Comparison of ENCODE assay signal across 16 cellular contexts in the genomic region with DNA sequence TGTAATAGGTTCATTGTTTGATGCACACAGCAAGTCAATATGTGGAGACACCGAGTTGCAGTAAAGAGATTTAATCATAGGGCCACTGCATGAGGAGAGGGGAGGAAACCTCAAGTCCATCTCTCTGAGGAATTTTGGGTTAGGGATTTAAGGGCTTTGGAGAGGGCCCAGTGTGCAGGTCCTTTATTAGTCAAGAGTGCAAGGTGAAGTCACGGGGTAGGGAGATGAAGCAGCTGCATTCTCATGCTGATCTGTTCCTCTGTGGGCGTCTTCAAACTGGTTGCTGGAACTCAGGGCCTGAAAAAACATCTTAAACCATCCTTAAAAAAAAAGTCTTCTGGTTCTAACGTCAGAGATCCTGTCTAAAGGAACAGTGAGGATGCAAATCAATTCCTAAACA.
DNase-seq lines count a peak whose midpoint lies in the region; ATAC-seq and TF ChIP-seq lines count a peak whose summit lies in the region.
"Had no signal": no experiment of that assay in that cellular context is flagged by ENCODE, and none has a peak within 500 bp of the region (broad histone marks: within the 10 kb centered on the region; RNA-seq: fewer than 3 reads in every experiment).

No MANE protein-coding gene starts in this region.

- H3K36me3 ChIP-seq in NT2/D1 (ENCODE audit: insufficient read depth, insufficient read length, low read length) (no peaks in the 10 kb centered on the region), esophagus muscularis mucosa (no peaks in the 10 kb centered on the region)
- H3K36me3 ChIP-seq: BLaER1, HAP-1 had no signal

- no peak for TF ChIP-seq POLR2A in esophagus muscularis mucosa (IDR thresholded peaks at IDR 0.05; ENCODE audit: low read depth)

- no peak overlapping the region for H3K27ac ChIP-seq in esophagus muscularis mucosa (replicated peaks in 1 of 4)
- H3K27ac ChIP-seq: BLaER1 had no signal

- TF ChIP-seq CTCF in esophagus muscularis mucosa (IDR thresholded peaks at IDR 0.05), result no peak

- no peak for TF ChIP-seq EP300 in esophagus muscularis mucosa (IDR thresholded peaks at IDR 0.05)

- DNase-seq in ELF-1 (ENCODE audit: low read depth, low spot score), result peak; percentile 31
- DNase-seq in NT2/D1 (ENCODE audit: low read depth, low spot score), result peak; percentile 77
- DNase-seq in esophagus muscularis mucosa (ENCODE audit: extremely low spot score), result peak; percentile 87
- peak; percentile 17 for DNase-seq in iPS-NIHi11 (ENCODE audit: low spot score)
- no peak for DNase-seq in DMS114 treated with DMSO at 0.1 percent for 48 hours (lab: John Stamatoyannopoulos, UW; ENCODE audit: unreplicated experiment)
- DNase-seq in NCI-H226, result no peak
- DNase-seq: 8988T; CD8-positive, alpha-beta T cell; DMS 273 treated with DMSO at 0.1 percent for 48 hours; GDM1; GOT3; KBM-7 had no signal

- no peak overlapping the region for H3K9ac ChIP-seq in NT2/D1 (ENCODE audit: insufficient read length, low read depth)
- H3K9ac ChIP-seq: BLaER1 had no signal

- WGBS in esophagus muscularis mucosa, result 65% methylated on average over 4 of the region's 4 CpGs

- intact Hi-C loops in esophagus muscularis mucosa (cut with DNase I), result no loop called here

- H3K4me3 ChIP-seq in NT2/D1 (ENCODE audit: insufficient read length, low read depth), result no peak overlapping the region
- H3K4me3 ChIP-seq in esophagus muscularis mucosa, result no peak overlapping the region
- H3K4me3 ChIP-seq: BLaER1, HAP-1 had no signal

- ATAC-seq in GM19035 (IDR thresholded peaks at IDR 0.05; ENCODE audit: unreplicated experiment) (no peak), HG03196 (IDR thresholded peaks at IDR 0.05; ENCODE audit: unreplicated experiment) (no peak)
- ATAC-seq: CD8-positive, alpha-beta T cell had no signal

- H3K9me3 ChIP-seq in NT2/D1 (ENCODE audit: insufficient read depth, low read length) (no peaks in the 10 kb centered on the region), esophagus muscularis mucosa (no peaks in the 10 kb centered on the region)
- H3K9me3 ChIP-seq: BLaER1, HAP-1 had no signal

- no peaks in the 10 kb centered on the region for H3K27me3 ChIP-seq in NT2/D1 (ENCODE audit: insufficient read depth, insufficient read length)
- no peaks in the 10 kb centered on the region for H3K27me3 ChIP-seq in esophagus muscularis mucosa
- H3K27me3 ChIP-seq: BLaER1 had no signal

- peaks cover 9% of the 10 kb centered on the region for H3K4me1 ChIP-seq in NT2/D1 (ENCODE audit: insufficient read depth, insufficient read length)
- H3K4me1 ChIP-seq in esophagus muscularis mucosa, result no peaks in the 10 kb centered on the region
- H3K4me1 ChIP-seq: BLaER1, HAP-1 had no signal

Comparison
In these comparisons a context has a peak if more than half of its experiments do, and no peak if none do; other contexts are left out.
1. DNase-seq: peak in ELF-1 (single experiment), NT2/D1 (single experiment), esophagus muscularis mucosa (single experiment) and iPS-NIHi11 (single experiment); none in DMS114 treated with DMSO at 0.1 percent for 48 hours (single experiment) and NCI-H226 (single experiment).